23 cellular contexts compared by ENCODE assay signal in genomic region chr10:28285816-28286215, GRCh38.
"Had no signal": no experiment of that assay in that cellular context is flagged by ENCODE, and none has a peak within 500 bp of the region (broad histone marks: within the 10 kb centered on the region; RNA-seq: fewer than 3 reads in every experiment).

No MANE protein-coding gene starts in this region.

- DNase-seq: islet precursor cell; left ventricle myocardium inferior; mesendoderm; naive thymus-derived CD4-positive, alpha-beta T cell; pancreas; posterior cingulate gyrus; right lobe of liver; stimulated activated CD4-positive, alpha-beta T cell treated with anti-CD3 and anti-CD28 coated beads, Interleukin-1b, Interleukin-23, amount 100 ng/mL, for 48 hours; stimulated activated CD4-positive, alpha-beta T cell treated with anti-CD3 and anti-CD28 coated beads, Interleukin-2, amount 100 ng/mL, for 48 hours; stimulated activated CD4-positive, alpha-beta T cell treated with anti-CD3 and anti-CD28 coated beads, Interleukin-4, amount 100 ng/mL, for 4 hours; stimulated activated CD8-positive, alpha-beta memory T cell treated with anti-CD3 and anti-CD28 coated beads, Interleukin-4, amount 100 ng/mL, for 48 hours; stimulated activated naive CD4-positive, alpha-beta T cell treated with Interleukin-2 at 50 U/mL for 16 hours; stimulated activated naive CD8-positive, alpha-beta T cell treated with anti-CD3 and anti-CD28 coated beads, Interleukin-15, amount 100 ng/mL, for 72 hours; substantia nigra; uterus had no signal

- H3K4me3 Mint-ChIP-seq: mesothelial cell of epicardium; natural killer cell treated with Interleukin-12 subunit alpha and Interleukin-12 subunit beta and Interleukin-15 and Interleukin-18, amount 100 ng/mL, for 72 hours; stimulated activated memory B cell treated with anti-CD40 and anti-IgM and Interleukin-4, amounts not matched to agents 10 μg/mL and 1 μg/mL and 100 μg/mL, for 72 hours; stimulated activated naive CD8-positive, alpha-beta T cell treated with anti-CD3 and anti-CD28 coated beads, Interleukin-15, amount 100 ng/mL, for 72 hours; type B pancreatic cell had no signal

- ATAC-seq: naive thymus-derived CD4-positive, alpha-beta T cell; natural killer cell treated with Interleukin-12 subunit alpha and Interleukin-12 subunit beta and Interleukin-15 and Interleukin-18, amount 100 ng/mL, for 72 hours; pancreas; right lobe of liver; stimulated activated memory B cell treated with anti-CD40 and anti-IgM and Interleukin-4, amounts not matched to agents 10 μg/mL and 1 μg/mL and 100 μg/mL, for 72 hours; stimulated activated naive CD8-positive, alpha-beta T cell treated with anti-CD3 and anti-CD28 coated beads, Interleukin-15, amount 100 ng/mL, for 72 hours had no signal

- H3K27ac ChIP-seq: left ventricle myocardium inferior, pancreas, right lobe of liver, tibial nerve, uterus had no signal

- H3K4me1 ChIP-seq: right lobe of liver, tibial nerve, uterus had no signal

- H3K27me3 ChIP-seq: pancreas, right lobe of liver, tibial nerve, uterus had no signal

- H3K36me3 Mint-ChIP-seq: mesothelial cell of epicardium; natural killer cell treated with Interleukin-12 subunit alpha and Interleukin-12 subunit beta and Interleukin-15 and Interleukin-18, amount 100 ng/mL, for 72 hours; stimulated activated memory B cell treated with anti-CD40 and anti-IgM and Interleukin-4, amounts not matched to agents 10 μg/mL and 1 μg/mL and 100 μg/mL, for 72 hours; type B pancreatic cell had no signal

- H3K27ac Mint-ChIP-seq: natural killer cell treated with Interleukin-12 subunit alpha and Interleukin-12 subunit beta and Interleukin-15 and Interleukin-18, amount 100 ng/mL, for 72 hours; stimulated activated memory B cell treated with anti-CD40 and anti-IgM and Interleukin-4, amounts not matched to agents 10 μg/mL and 1 μg/mL and 100 μg/mL, for 72 hours; stimulated activated naive CD8-positive, alpha-beta T cell treated with anti-CD3 and anti-CD28 coated beads, Interleukin-15, amount 100 ng/mL, for 72 hours had no signal

- FAIRE-seq: pancreas had no signal

- H3K27me3 Mint-ChIP-seq: naive thymus-derived CD4-positive, alpha-beta T cell; natural killer cell treated with Interleukin-12 subunit alpha and Interleukin-12 subunit beta and Interleukin-15 and Interleukin-18, amount 100 ng/mL, for 72 hours; stimulated activated memory B cell treated with anti-CD40 and anti-IgM and Interleukin-4, amounts not matched to agents 10 μg/mL and 1 μg/mL and 100 μg/mL, for 72 hours; stimulated activated naive CD8-positive, alpha-beta T cell treated with anti-CD3 and anti-CD28 coated beads, Interleukin-15, amount 100 ng/mL, for 72 hours; type B pancreatic cell had no signal

- H3K9me3 Mint-ChIP-seq: mesothelial cell of epicardium; naive thymus-derived CD4-positive, alpha-beta T cell; natural killer cell treated with Interleukin-12 subunit alpha and Interleukin-12 subunit beta and Interleukin-15 and Interleukin-18, amount 100 ng/mL, for 72 hours; stimulated activated memory B cell treated with anti-CD40 and anti-IgM and Interleukin-4, amounts not matched to agents 10 μg/mL and 1 μg/mL and 100 μg/mL, for 72 hours; stimulated activated naive CD8-positive, alpha-beta T cell treated with anti-CD3 and anti-CD28 coated beads, Interleukin-15, amount 100 ng/mL, for 72 hours; type B pancreatic cell had no signal

- H3K9me3 ChIP-seq: left ventricle myocardium inferior, pancreas, prostate gland, right lobe of liver, tibial nerve, uterus had no signal

- H3K4me2 ChIP-seq: smooth muscle cell had no signal

- H3K36me3 ChIP-seq: left ventricle myocardium inferior, pancreas, prostate gland, right lobe of liver, tibial nerve, uterus had no signal

- H3K4me3 ChIP-seq: left ventricle myocardium inferior, lung, pancreas, prostate gland, right lobe of liver, smooth muscle cell, tibial nerve, uterus had no signal
